9 cellular contexts compared by ENCODE assay signal in genomic region chr6:130322673-130323268, GRCh38. TPM values are rescaled to one million over a fixed set of nuclear protein-coding genes. Genes with fewer than 3 reads are reported as not detected.
DNase-seq lines count a peak whose midpoint lies in the region; ATAC-seq and TF ChIP-seq lines count a peak whose summit lies in the region.
"Had no signal": no experiment of that assay in that cellular context is flagged by ENCODE, and none has a peak within 500 bp of the region (broad histone marks: within the 10 kb centered on the region; RNA-seq: fewer than 3 reads in every experiment).

No MANE protein-coding gene starts in this region.

- H3K27ac ChIP-seq in SK-N-SH (ENCODE audit: low read depth in 2 of 2, low read length in 1 of 2) (peak overlapping the region in 1 of 2 experiments; percentile 86; a peak in 1 of 4 replicates), adrenal gland (no peak overlapping the region)
- H3K27ac ChIP-seq: BLaER1 had no signal

- TF ChIP-seq CTCF in SK-N-SH (IDR thresholded peaks at IDR 0.05) (peak; percentile 98), adrenal gland (IDR thresholded peaks at IDR 0.05) (peak; percentile 74 to 92 (median 86))

- no peak overlapping the region for H3K9ac ChIP-seq in SK-N-SH
- H3K9ac ChIP-seq: BLaER1 had no signal

- H3K4me1 ChIP-seq in SK-N-SH (ENCODE audit: control insufficient read depth in 1 of 2, insufficient read depth in 2 of 2, low read depth in 1 of 2, low read length in 1 of 2): peaks cover 0 to 4% of the 10 kb centered on the region in 2 experiments; a peak in 2 of 4 replicates
- no peaks in the 10 kb centered on the region for H3K4me1 ChIP-seq in adrenal gland (replicated peaks in 1 of 2)
- H3K4me1 ChIP-seq: BLaER1 had no signal

- DNase-seq in NCI-H1436 (lab: John Stamatoyannopoulos, UW): peak; percentile 0
- no peak for DNase-seq in NCI-H1436 treated with DMSO at 0.1 percent for 48 hours (lab: John Stamatoyannopoulos, UW)
- peak; percentile 45 for DNase-seq in HT1080 (ENCODE audit: low read depth)
- DNase-seq in SK-N-SH: peak; percentile 20
- peak; percentile 37 to 82 (median 57) for DNase-seq in adrenal gland
- peak; percentile 37 for DNase-seq in iPS-NIHi11 (ENCODE audit: low spot score)
- DNase-seq in stimulated activated CD4-positive, alpha-beta T cell treated with anti-CD3 and anti-CD28 coated beads, Interleukin-1b, Interleukin-23, amount 100 ng/mL, for 24 hours (ENCODE audit: low read depth in 4 of 4, low spot score in 1 of 4): peak; percentile 7 to 21 (median 11)

- H3K27me3 ChIP-seq in SK-N-SH (ENCODE audit: insufficient read depth) (no peaks in the 10 kb centered on the region), adrenal gland (no peaks in the 10 kb centered on the region)
- H3K27me3 ChIP-seq: BLaER1 had no signal

- no peaks in the 10 kb centered on the region for H3K36me3 ChIP-seq in SK-N-SH (replicated peaks in 1 of 2; ENCODE audit: control insufficient read depth in 1 of 2, insufficient read depth in 2 of 2, low read length in 1 of 2)
- no peaks in the 10 kb centered on the region for H3K36me3 ChIP-seq in adrenal gland (replicated peaks in 1 of 2)
- H3K36me3 ChIP-seq: BLaER1 had no signal

- H3K9me2 ChIP-seq in SK-N-SH: no peaks in the 10 kb centered on the region

- H3K4me3 ChIP-seq in SK-N-SH (ENCODE audit: low read depth in 2 of 2, low read length in 1 of 2) (no peak overlapping the region; a peak in 1 of 4 replicates), adrenal gland (no peak overlapping the region)
- H3K4me3 ChIP-seq: BLaER1 had no signal

- POLR2A ChIA-PET in SK-N-SH (lab: Yijun Ruan, JAX): no interaction called here

- H4K20me1 ChIP-seq in SK-N-SH (ENCODE audit: insufficient read depth): no peaks in the 10 kb centered on the region
- H4K20me1 ChIP-seq: BLaER1 had no signal

- ATAC-seq in GM18520 (IDR thresholded peaks at IDR 0.05; ENCODE audit: unreplicated experiment): no peak

- H3F3A ChIP-seq in SK-N-SH (replicated peaks; ENCODE audit: insufficient read depth): peaks cover 28% of the 10 kb centered on the region

- H3K9me3 ChIP-seq in SK-N-SH: no peaks in the 10 kb centered on the region
- H3K9me3 ChIP-seq in adrenal gland (replicated peaks in 1 of 3): no peaks in the 10 kb centered on the region
- H3K9me3 ChIP-seq: BLaER1 had no signal

- no peak for TF ChIP-seq EP300 in SK-N-SH (IDR thresholded peaks at IDR 0.05; ENCODE audit: borderline replicate concordance in 1 of 2, low read depth in 1 of 2, low read length in 1 of 2)

- 8% methylated on average over 3 of the region's 3 CpGs for WGBS in SK-N-SH (ENCODE audit: low lambda C conversion rate)
- 10 to 13% (median 11%) methylated on average over 3 of the region's 3 CpGs for WGBS in adrenal gland, 4 donors

- CTCF ChIA-PET in SK-N-SH (lab: Yijun Ruan, JAX): interaction anchor here (0.6 to 2.5 kb wide), 7 partner anchors 9 to 549 kb away, joined by 3 to 17 read pairs (median 4); no protein-coding TSS in a partner anchor

- 0 out of 2 replicates have a peak overlapping the region, but pooled peaks have one; percentile 13 for H2AFZ ChIP-seq in SK-N-SH (ENCODE audit: low read depth)

- intact Hi-C loops in adrenal gland (cut with DNase I): loop anchor here (5.0 to 10.0 kb wide), 3 partner anchors 375 to 522 kb away; no protein-coding TSS in a partner anchor

- TF ChIP-seq POLR2A in adrenal gland (IDR thresholded peaks at IDR 0.05): no peak

- peak overlapping the region; percentile 12; the same call in 1 of the 2 replicates for H3K4me2 ChIP-seq in SK-N-SH
- H3K4me2 ChIP-seq: BLaER1 had no signal

- peak; percentile 80 for TF ChIP-seq RAD21 in SK-N-SH (IDR thresholded peaks at IDR 0.05; ENCODE audit: low read length)

- H3K79me2 ChIP-seq in SK-N-SH (ENCODE audit: insufficient read depth): peaks cover 10% of the 10 kb centered on the region; the same call in 1 of the 2 replicates

TF ChIP-seq in SK-N-SH, 30 proteins besides CTCF, POLR2A, EP300 and RAD21:
- TF ChIP-seq TAF1 (IDR thresholded peaks at IDR 0.05; ENCODE audit: borderline replicate concordance, low read depth, low read length): no peak
- TF ChIP-seq SIN3A (IDR thresholded peaks at IDR 0.05; ENCODE audit: borderline replicate concordance, low read depth, low read length): no peak
- peak; percentile 71 for TF ChIP-seq SMC3 (IDR thresholded peaks at IDR 0.05; ENCODE audit: low read depth, low read length)
- no peak for TF ChIP-seq TEAD4 (IDR thresholded peaks at IDR 0.05; ENCODE audit: borderline replicate concordance, insufficient read depth)
- no peak for TF ChIP-seq NRF1 (IDR thresholded peaks at IDR 0.05; ENCODE audit: low read depth, low read length)

RNA-seq across cellular contexts. Expression of gene TMEM200A, which starts 43.0 kb away (rescaled TPM):
- total RNA-seq in HT1080 (2014; rRNA removed; shearing (Covaris generic)): 21.3 and 23.2 TPM in 2 replicates
- 23.6 and 32.6 TPM in 2 replicates for polyA plus RNA-seq in HT1080 (2015; cell fraction: cytosol; rRNA removed)
- 27.9 and 32.1 TPM in 2 replicates for polyA plus RNA-seq in HT1080 (2015; cell fraction: nucleus; rRNA removed)
- polyA plus RNA-seq in SK-N-SH (2012; rRNA removed): 32.6 and 36.0 TPM in 2 replicates
- polyA plus RNA-seq in SK-N-SH (2012; cell fraction: cytosol; rRNA removed): 55.0 and 59.3 TPM in 2 replicates
- polyA plus RNA-seq in SK-N-SH (2012; cell fraction: nucleus; rRNA removed): 16.4 and 26.1 TPM in 2 replicates
- 10 to 100 TPM; 21.6 to 87.7 (median 30.2) TPM for total RNA-seq in adrenal gland
- 10 to 100 TPM in 1 of 3 donors, 1 to 10 TPM in 2; 1.9 to 80.6 (median 7.1) TPM for polyA plus RNA-seq in adrenal gland
